8 cellular contexts compared by ENCODE assay signal in genomic region chr6:89360415-89360999, GRCh38. TPM values are rescaled to one million over a fixed set of nuclear protein-coding genes. Genes with fewer than 3 reads are reported as not detected.
DNase-seq lines count a peak whose midpoint lies in the region; ATAC-seq and TF ChIP-seq lines count a peak whose summit lies in the region.

No MANE protein-coding gene starts in this region.

- H2AK5ac ChIP-seq in IMR-90 (ENCODE audit: low read depth, low read length) = no peak overlapping the region

- POLR2A ChIA-PET in IMR-90 (lab: Charles Lee; ENCODE audit: unreplicated experiment) = no interaction called here

- no peak overlapping the region for H2BK120ac ChIP-seq in IMR-90 (ENCODE audit: low read depth, low read length)

- TF ChIP-seq CTCF in GM12865 (IDR thresholded peaks at IDR 0.05; ENCODE audit: insufficient read depth, low read depth, low read length, missing control alignments) (no peak), IMR-90 (conservative IDR thresholded peaks at IDR 0.05; ENCODE audit: low read depth, low read length) (no peak), fibroblast of mammary gland (conservative IDR thresholded peaks at IDR 0.05; ENCODE audit: control insufficient read depth, insufficient read depth, low read depth, low read length) (no peak), osteocyte (IDR thresholded peaks at IDR 0.05) (no peak)

- no peak overlapping the region for H3K18ac ChIP-seq in IMR-90 (ENCODE audit: low read depth, low read length)

- H2BK5ac ChIP-seq in IMR-90 (ENCODE audit: low read depth, low read length, poor library complexity, severe bottlenecking) = no peak overlapping the region

- in situ Hi-C loops in IMR-90 (cut with MboI; ENCODE audit: low sequenced_read_pairs) = loop anchor here (25.0 kb wide), 2 partner anchors 223 to 373 kb away; partner anchors contain the start of gene PM20D2

- ATAC-seq in GM21528 (IDR thresholded peaks at IDR 0.05; ENCODE audit: low FRiP score, unreplicated experiment) (peak; percentile 35), IMR-90 (ENCODE audit: low read depth) (peak; percentile 74), Right ventricle myocardium superior (ENCODE audit: poor library complexity) (no peak)

- H4K20me1 ChIP-seq in IMR-90 (ENCODE audit: insufficient read depth, low read length) = no peaks in the 10 kb centered on the region

- H3K4me3 ChIP-seq in GM12865 (ENCODE audit: low read depth, low read length) (peak overlapping the region; percentile 58), IMR-90 (ENCODE audit: insufficient read depth, low read depth, low read length) (no peak overlapping the region), fibroblast of mammary gland (ENCODE audit: control insufficient read depth, low read depth, low read length) (no peak overlapping the region), H7 (ENCODE audit: insufficient read depth, low read depth, low read length) (no peak overlapping the region)

- no peak overlapping the region for H3K9ac ChIP-seq in IMR-90 (ENCODE audit: low read depth, low read length)

- no peak overlapping the region for H3K23ac ChIP-seq in IMR-90 (ENCODE audit: low read depth, low read length)

- H3K36me3 ChIP-seq in IMR-90 (ENCODE audit: control insufficient read depth, insufficient read depth, low read length) = no peaks in the 10 kb centered on the region
- no peaks in the 10 kb centered on the region for H3K36me3 ChIP-seq in H7 (replicated peaks; ENCODE audit: control insufficient read depth, insufficient read depth, low read length)

- H3K9me3 Mint-ChIP-seq in osteocyte (ENCODE audit: unreplicated experiment) = no peaks in the 10 kb centered on the region

- no peaks in the 10 kb centered on the region for H3K9me1 ChIP-seq in IMR-90 (ENCODE audit: insufficient read depth, low read length)

- no peak overlapping the region for H4K8ac ChIP-seq in IMR-90 (ENCODE audit: low read depth in 2 of 2, low read length in 2 of 2)

- no TSS peak for BruUV-seq in IMR-90 (replicated peaks; lab: Mats Ljungman, UMichigan)

- H3K4ac ChIP-seq in IMR-90 (ENCODE audit: low read depth, low read length) = no peak overlapping the region

- CTCF ChIA-PET in IMR-90 (lab: Yijun Ruan, JAX) = interaction anchor here (0.5 to 0.7 kb wide), 2 partner anchors 18 to 1227 kb away, joined by 3 read pairs; partner anchors contain the start of gene MAP3K7

- H3K27me3 ChIP-seq in IMR-90 (ENCODE audit: control insufficient read depth, insufficient read depth, low read length) = no peaks in the 10 kb centered on the region
- no peaks in the 10 kb centered on the region for H3K27me3 ChIP-seq in H7 (ENCODE audit: control insufficient read depth, insufficient read depth, low read length)

- dilution Hi-C loops in IMR-90 (cut with HindIII; ENCODE audit: low sequenced_read_pairs, unreplicated experiment) = no loop called here

- peaks cover 6% of the 10 kb centered on the region for H3K27me3 Mint-ChIP-seq in osteocyte (ENCODE audit: unreplicated experiment)

- H3K4me2 ChIP-seq in IMR-90 (ENCODE audit: low read depth, low read length) = no peak overlapping the region

- intact Hi-C loops in IMR-90 (cut with micrococcal nuclease) (no loop called here), Right ventricle myocardium superior (cut with DNase I) (loop anchor here (10.0 kb wide), 1 partner anchor 376 kb away; no protein-coding TSS in a partner anchor)

- peak; percentile 74 for DNase-seq in GM12865 (ENCODE audit: low read depth)
- peak; percentile 41 for DNase-seq in IMR-90
- peak; percentile 63 for DNase-seq in fibroblast of mammary gland (ENCODE audit: low read depth)
- DNase-seq in H7 = no peak
- DNase-seq in COLO668 (lab: John Stamatoyannopoulos, UW; ENCODE audit: unreplicated experiment) = no peak
- DNase-seq in osteocyte (ENCODE audit: extremely low spot score, unreplicated experiment) = no peak
- DNase-seq in Right ventricle myocardium superior = no peak

- peaks cover 4% of the 10 kb centered on the region for H3K4me1 Mint-ChIP-seq in osteocyte (ENCODE audit: unreplicated experiment)

- no peaks in the 10 kb centered on the region for H3K36me3 Mint-ChIP-seq in osteocyte (ENCODE audit: unreplicated experiment)

- WGBS in IMR-90 (ENCODE audit: extremely low coverage in 2 of 2, insufficient read length in 1 of 2), 2 experiments = no CpG with 5 or more reads among the region's 2 CpGs

- H2AFZ ChIP-seq in IMR-90 (replicated peaks; ENCODE audit: low read length, poor library complexity) = no peak overlapping the region

- no peaks in the 10 kb centered on the region for H3K9me3 ChIP-seq in IMR-90 (ENCODE audit: control insufficient read depth, insufficient read depth, low read length)

- H3K27ac ChIP-seq in IMR-90 (ENCODE audit: insufficient read depth, low read length) = no peak overlapping the region

- TF ChIP-seq RAD21 in IMR-90 (IDR thresholded peaks at IDR 0.05; ENCODE audit: low read length) = no peak

- H2BK15ac ChIP-seq in IMR-90 (ENCODE audit: low read depth, low read length) = no peak overlapping the region

- no peak overlapping the region for H3K27ac Mint-ChIP-seq in osteocyte (ENCODE audit: unreplicated experiment)

- no peak overlapping the region for H3K56ac ChIP-seq in IMR-90 (ENCODE audit: extremely low read depth, insufficient read depth, low read length)

- H2BK20ac ChIP-seq in IMR-90 (ENCODE audit: low read depth, low read length) = no peak overlapping the region

- H4K5ac ChIP-seq in IMR-90 (ENCODE audit: low read depth, low read length) = no peak overlapping the region

- no peak overlapping the region for H4K91ac ChIP-seq in IMR-90 (ENCODE audit: insufficient read depth, low read depth, low read length)

- H3K4me3 Mint-ChIP-seq in osteocyte (ENCODE audit: unreplicated experiment) = no peak overlapping the region

- H3K14ac ChIP-seq in IMR-90 (replicated peaks; ENCODE audit: low read depth, low read length) = no peak overlapping the region; the same call in 1 of the 2 replicates

- no peak for TF ChIP-seq POLR2A in IMR-90 (IDR thresholded peaks at IDR 0.05; ENCODE audit: low read depth, low read length)

- H3K4me1 ChIP-seq in IMR-90 (ENCODE audit: control insufficient read depth, insufficient read depth, low read length) = no peaks in the 10 kb centered on the region

- no peaks in the 10 kb centered on the region for H3K79me1 ChIP-seq in IMR-90 (ENCODE audit: low read depth in 1 of 2, low read length in 2 of 2)

- H2AK9ac ChIP-seq in IMR-90 (replicated peaks; ENCODE audit: low read depth, low read length, poor library complexity) = no peak overlapping the region

TF ChIP-seq in IMR-90, 13 proteins besides CTCF, POLR2A, EP300 and RAD21:
- no peak for TF ChIP-seq CHD1 (IDR thresholded peaks at IDR 0.05; ENCODE audit: low read depth, low read length)
- no peak for TF ChIP-seq FOS (IDR thresholded peaks at IDR 0.05; ENCODE audit: low read depth, low read length)
- no peak for TF ChIP-seq MXI1 (IDR thresholded peaks at IDR 0.05; ENCODE audit: borderline replicate concordance, low read depth, low read length)
- TF ChIP-seq SMC3 (IDR thresholded peaks at IDR 0.05; ENCODE audit: low read depth, low read length) = no peak
- TF ChIP-seq NFE2L2 (IDR thresholded peaks at IDR 0.05; ENCODE audit: low read depth, low read length) = no peak
- TF ChIP-seq BHLHE40 (IDR thresholded peaks at IDR 0.05; ENCODE audit: low read depth, low read length) = no peak
- TF ChIP-seq RFX5 (IDR thresholded peaks at IDR 0.05; ENCODE audit: low read depth, low read length) = no peak
- no peak for TF ChIP-seq RCOR1 (IDR thresholded peaks at IDR 0.05; ENCODE audit: insufficient replicate concordance, low read length)

RNA-seq across cellular contexts. Expression of gene UBE2J1, which starts 8.0 kb away (rescaled TPM):
- total RNA-seq in IMR-90 (2012; rRNA removed) = 35.3 and 37.8 TPM in 2 replicates
- polyA plus RNA-seq in IMR-90 (2012; rRNA removed) = 19.8 and 20.9 TPM in 2 replicates
- 7.4 and 9.8 TPM in 2 replicates for polyA plus RNA-seq in IMR-90 (2012; cell fraction: cytosol; rRNA removed)
- 3.3 and 14.2 TPM in 2 replicates for polyA plus RNA-seq in IMR-90 (2012; cell fraction: nucleus; rRNA removed; ENCODE audit: low replicate concordance)
- total RNA-seq in H7 (2014; rRNA removed; shearing (Covaris generic)) = 11.8 and 12.2 TPM in 2 replicates
- 38.8 and 39.6 TPM in 2 replicates for total RNA-seq in osteocyte
- total RNA-seq in Right ventricle myocardium superior = 11.9 TPM

RNA-seq across cellular contexts. Expression of gene GABRR2, which starts 45.4 kb away (rescaled TPM):
- total RNA-seq in IMR-90 (2012; rRNA removed) = under 0.01 TPM in 1 of 2 replicates, not detected in the other
- polyA plus RNA-seq in IMR-90 (2012; rRNA removed) = 0.24 and 0.26 TPM in 2 replicates
- polyA plus RNA-seq in IMR-90 (2012; cell fraction: cytosol; rRNA removed) = 0.16 TPM in 1 of 2 replicates, not detected in the other
- polyA plus RNA-seq in IMR-90 (2012; cell fraction: nucleus; rRNA removed; ENCODE audit: low replicate concordance) = 1.4 and 2.4 TPM in 2 replicates
- total RNA-seq in H7 (2014; rRNA removed; shearing (Covaris generic)) = not detected in 2 replicates
- total RNA-seq in osteocyte = 0.68 and 0.97 TPM in 2 replicates
- total RNA-seq in Right ventricle myocardium superior = 0.54 TPM

RNA-seq across cellular contexts. Expression of gene RRAGD, which starts 51.6 kb away (rescaled TPM):
- total RNA-seq in IMR-90 (2012; rRNA removed) (not detected in 2 replicates), osteocyte (4.5 TPM in 2 replicates), Right ventricle myocardium superior (130 TPM)
- not detected in 2 replicates for polyA plus RNA-seq in IMR-90 (2012; rRNA removed)
- not detected in 2 replicates for polyA plus RNA-seq in IMR-90 (2012; cell fraction: cytosol; rRNA removed)
- not detected in 2 replicates for polyA plus RNA-seq in IMR-90 (2012; cell fraction: nucleus; rRNA removed; ENCODE audit: low replicate concordance)
- total RNA-seq in H7 (2014; rRNA removed; shearing (Covaris generic)) = 16.0 and 19.8 TPM in 2 replicates

Comparison
In these comparisons a context has a peak if more than half of its experiments do, and no peak if none do; other contexts are left out.
1. DNase-seq: peak in GM12865 (single experiment), IMR-90 (single experiment) and fibroblast of mammary gland (single experiment); none in H7 (single experiment), COLO668 (single experiment), osteocyte (single experiment) and Right ventricle myocardium superior (single experiment).